Comparison of ENCODE assay signal across 8 cellular contexts in genomic region chr7:130440527-130441365, GRCh38. TPM values are rescaled to one million over a fixed set of nuclear protein-coding genes. Genes with fewer than 3 reads are reported as not detected.
DNase-seq lines count a peak whose midpoint lies in the region; ATAC-seq lines count a peak whose summit lies in the region.

A gene with protein sequence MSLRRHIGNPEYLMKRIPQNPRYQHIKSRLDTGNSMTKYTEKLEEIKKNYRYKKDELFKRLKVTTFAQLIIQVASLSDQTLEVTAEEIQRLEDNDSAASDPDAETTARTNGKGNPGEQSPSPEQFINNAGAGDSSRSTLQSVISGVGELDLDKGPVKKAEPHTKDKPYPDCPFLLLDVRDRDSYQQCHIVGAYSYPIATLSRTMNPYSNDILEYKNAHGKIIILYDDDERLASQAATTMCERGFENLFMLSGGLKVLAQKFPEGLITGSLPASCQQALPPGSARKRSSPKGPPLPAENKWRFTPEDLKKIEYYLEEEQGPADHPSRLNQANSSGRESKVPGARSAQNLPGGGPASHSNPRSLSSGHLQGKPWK (minus strand): TSS chr7:130441016. CDS start chr7:130440966, 50 bp downstream.

- peak within 1 kb of the TSS; percentile 97 to 99 for H3K4me3 Mint-ChIP-seq in effector memory CD8-positive, alpha-beta T cell

- peaks cover 8 to 9% of the 10 kb centered on the region in 2 donors for H3K27me3 Mint-ChIP-seq in effector memory CD8-positive, alpha-beta T cell

- ATAC-seq in GM21367 (IDR thresholded peaks at IDR 0.05; ENCODE audit: unreplicated experiment) = peak; percentile 98
- ATAC-seq in effector memory CD8-positive, alpha-beta T cell (replicated peaks) = peak; percentile 99

- peaks cover 0 to 3% of the 10 kb centered on the region in 2 donors for H3K9me3 Mint-ChIP-seq in effector memory CD8-positive, alpha-beta T cell

- DNase-seq in COLO668 (lab: John Stamatoyannopoulos, UW; ENCODE audit: unreplicated experiment) (peak; percentile 98), HT1080 (ENCODE audit: low read depth) (peak; percentile 98), NOMO-1 treated with DMSO at 0.1 percent for 48 hours (lab: John Stamatoyannopoulos, UW; ENCODE audit: unreplicated experiment) (peak; percentile 71), medulla oblongata (ENCODE audit: extremely low spot score) (peak; percentile 99)
- peak; percentile 84 to 88 (median 87) for DNase-seq in activated CD8-positive, alpha-beta memory T cell treated with anti-CD3 and anti-CD28 coated beads for 48 hours (ENCODE audit: low read depth in 2 of 3, low spot score in 2 of 3)
- DNase-seq in effector memory CD8-positive, alpha-beta T cell = peak; percentile 85 to 91 (median 86)
- DNase-seq in stimulated activated CD4-positive, alpha-beta T cell treated with anti-CD3 and anti-CD28 coated beads, TNF-alpha, amount 100 ng/mL, for 48 hours (ENCODE audit: low read depth in 3 of 3) = peak; percentile 91 to 94 (median 92)

- H3K27ac Mint-ChIP-seq in effector memory CD8-positive, alpha-beta T cell = peak within 1 kb of the TSS; percentile 96 to 97

- H3K36me3 Mint-ChIP-seq in effector memory CD8-positive, alpha-beta T cell (ENCODE audit: insufficient read depth) = peaks cover 9% of the 10 kb centered on the region

- peaks cover 7 to 12% of the 10 kb centered on the region in 2 donors for H3K4me1 Mint-ChIP-seq in effector memory CD8-positive, alpha-beta T cell (ENCODE audit: low read depth in 2 of 2)

RNA-seq across cellular contexts. Expression of the gene that starts here (rescaled TPM):
- total RNA-seq in HT1080 (2014; rRNA removed; shearing (Covaris generic)) = 12.1 and 16.5 TPM in 2 replicates
- 21.9 and 23.7 TPM in 2 replicates for polyA plus RNA-seq in HT1080 (2015; cell fraction: cytosol; rRNA removed)
- polyA plus RNA-seq in HT1080 (2015; cell fraction: nucleus; rRNA removed) = 46.0 and 47.7 TPM in 2 replicates

Comparison
In these comparisons a context has a peak if more than half of its experiments do, and no peak if none do; other contexts are left out.
1. Peak in every context shown above with its lines: DNase-seq and ATAC-seq.